Comparison of ENCODE assay signal across 1 cellular context in the genomic region with DNA sequence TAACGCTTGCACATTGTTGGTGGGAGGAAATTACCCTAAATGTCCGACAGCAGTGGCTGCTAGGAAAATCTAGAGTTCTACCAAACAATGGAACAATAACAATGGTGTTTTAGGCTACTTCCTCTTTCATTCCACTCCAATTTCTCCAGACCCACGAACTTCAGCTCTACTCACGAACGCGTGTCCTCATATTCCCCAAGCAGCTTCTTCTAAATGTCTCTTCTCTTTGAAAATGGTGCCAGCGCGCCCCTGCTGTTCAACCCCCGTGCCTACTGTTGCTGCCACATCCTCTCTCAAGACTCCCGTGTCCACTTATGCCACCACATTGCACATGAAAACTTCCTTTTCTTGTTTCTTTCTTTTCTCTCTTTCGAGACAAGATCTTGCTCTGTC.
TF ChIP-seq lines count a peak whose summit lies in the region.

No MANE protein-coding gene starts in this region.

TF ChIP-seq in K562, 482 proteins besides CTCF, POLR2A, EP300 and RAD21 (continued from another document and continues in another):
- TF ChIP-seq ZNF407 (IDR thresholded peaks at IDR 0.05; ENCODE audit: low read depth) (no peak), FOXO4 (CRISPR knock-in tag; IDR thresholded peaks at IDR 0.05) (no peak), ZNF592 (IDR thresholded peaks at IDR 0.05) (0 out of 2 replicates have a peak, but pooled peaks have one; percentile 37), MIER1 (IDR thresholded peaks at IDR 0.05; ENCODE audit: low read depth) (0 out of 2 replicates have a peak, but pooled peaks have one; percentile 54), ARID1B (IDR thresholded peaks at IDR 0.05) (no peak), KLF13 (tag; IDR thresholded peaks at IDR 0.05; ENCODE audit: borderline replicate concordance, low read depth) (no peak), TSC22D4 (tag; IDR thresholded peaks at IDR 0.05) (no peak), NUFIP1 (IDR thresholded peaks at IDR 0.05; ENCODE audit: partially characterized antibody) (no peak), CAMTA2 (CRISPR knock-in tag; conservative IDR thresholded peaks at IDR 0.05) (no peak), NEUROD1 (IDR thresholded peaks at IDR 0.05; ENCODE audit: borderline replicate concordance, low read depth, low read length, partially characterized antibody) (no peak), TAL1 (IDR thresholded peaks at IDR 0.05) (no peak), IRF1 (CRISPR knock-in tag; IDR thresholded peaks at IDR 0.05; ENCODE audit: borderline replicate concordance) (no peak), PKNOX1 (IDR thresholded peaks at IDR 0.05) (no peak), ZNF316 (IDR thresholded peaks at IDR 0.05) (no peak), POU5F1 (IDR thresholded peaks at IDR 0.05; ENCODE audit: borderline replicate concordance, low read depth, low read length, partially characterized antibody) (no peak), TAF1 (IDR thresholded peaks at IDR 0.05; ENCODE audit: control insufficient read depth, extremely low read depth, insufficient read depth, low read length, severe bottlenecking) (peak; percentile 17), PHB (CRISPR knock-in tag; IDR thresholded peaks at IDR 0.05) (no peak), SFPQ (IDR thresholded peaks at IDR 0.05; ENCODE audit: low read depth, low read length) (no peak), PHF8 (IDR thresholded peaks at IDR 0.05; ENCODE audit: borderline replicate concordance, low read length) (peak; percentile 23; the same call in 1 of the 2 replicates), HLTF (IDR thresholded peaks at IDR 0.05) (no peak), CC2D1A (IDR thresholded peaks at IDR 0.05) (no peak), HDAC6 (IDR thresholded peaks at IDR 0.05; ENCODE audit: low read depth, low read length) (no peak), SMARCA4 (IDR thresholded peaks at IDR 0.05) (no peak), PTTG1 (tag; IDR thresholded peaks at IDR 0.05; ENCODE audit: low read depth) (no peak), NCOA1 (IDR thresholded peaks at IDR 0.05; ENCODE audit: low read depth) (no peak), EHMT2 (IDR thresholded peaks at IDR 0.05) (no peak)
- TF ChIP-seq, protein P1, sequence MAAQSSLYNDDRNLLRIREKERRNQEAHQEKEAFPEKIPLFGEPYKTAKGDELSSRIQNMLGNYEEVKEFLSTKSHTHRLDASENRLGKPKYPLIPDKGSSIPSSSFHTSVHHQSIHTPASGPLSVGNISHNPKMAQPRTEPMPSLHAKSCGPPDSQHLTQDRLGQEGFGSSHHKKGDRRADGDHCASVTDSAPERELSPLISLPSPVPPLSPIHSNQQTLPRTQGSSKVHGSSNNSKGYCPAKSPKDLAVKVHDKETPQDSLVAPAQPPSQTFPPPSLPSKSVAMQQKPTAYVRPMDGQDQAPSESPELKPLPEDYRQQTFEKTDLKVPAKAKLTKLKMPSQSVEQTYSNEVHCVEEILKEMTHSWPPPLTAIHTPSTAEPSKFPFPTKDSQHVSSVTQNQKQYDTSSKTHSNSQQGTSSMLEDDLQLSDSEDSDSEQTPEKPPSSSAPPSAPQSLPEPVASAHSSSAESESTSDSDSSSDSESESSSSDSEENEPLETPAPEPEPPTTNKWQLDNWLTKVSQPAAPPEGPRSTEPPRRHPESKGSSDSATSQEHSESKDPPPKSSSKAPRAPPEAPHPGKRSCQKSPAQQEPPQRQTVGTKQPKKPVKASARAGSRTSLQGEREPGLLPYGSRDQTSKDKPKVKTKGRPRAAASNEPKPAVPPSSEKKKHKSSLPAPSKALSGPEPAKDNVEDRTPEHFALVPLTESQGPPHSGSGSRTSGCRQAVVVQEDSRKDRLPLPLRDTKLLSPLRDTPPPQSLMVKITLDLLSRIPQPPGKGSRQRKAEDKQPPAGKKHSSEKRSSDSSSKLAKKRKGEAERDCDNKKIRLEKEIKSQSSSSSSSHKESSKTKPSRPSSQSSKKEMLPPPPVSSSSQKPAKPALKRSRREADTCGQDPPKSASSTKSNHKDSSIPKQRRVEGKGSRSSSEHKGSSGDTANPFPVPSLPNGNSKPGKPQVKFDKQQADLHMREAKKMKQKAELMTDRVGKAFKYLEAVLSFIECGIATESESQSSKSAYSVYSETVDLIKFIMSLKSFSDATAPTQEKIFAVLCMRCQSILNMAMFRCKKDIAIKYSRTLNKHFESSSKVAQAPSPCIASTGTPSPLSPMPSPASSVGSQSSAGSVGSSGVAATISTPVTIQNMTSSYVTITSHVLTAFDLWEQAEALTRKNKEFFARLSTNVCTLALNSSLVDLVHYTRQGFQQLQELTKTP (IDR thresholded peaks at IDR 0.05; ENCODE audit: low read depth in 1 of 2, partially characterized antibody in 2 of 2) = peak in 1 of 2 experiments; percentile 13
- TF ChIP-seq, protein P2, sequence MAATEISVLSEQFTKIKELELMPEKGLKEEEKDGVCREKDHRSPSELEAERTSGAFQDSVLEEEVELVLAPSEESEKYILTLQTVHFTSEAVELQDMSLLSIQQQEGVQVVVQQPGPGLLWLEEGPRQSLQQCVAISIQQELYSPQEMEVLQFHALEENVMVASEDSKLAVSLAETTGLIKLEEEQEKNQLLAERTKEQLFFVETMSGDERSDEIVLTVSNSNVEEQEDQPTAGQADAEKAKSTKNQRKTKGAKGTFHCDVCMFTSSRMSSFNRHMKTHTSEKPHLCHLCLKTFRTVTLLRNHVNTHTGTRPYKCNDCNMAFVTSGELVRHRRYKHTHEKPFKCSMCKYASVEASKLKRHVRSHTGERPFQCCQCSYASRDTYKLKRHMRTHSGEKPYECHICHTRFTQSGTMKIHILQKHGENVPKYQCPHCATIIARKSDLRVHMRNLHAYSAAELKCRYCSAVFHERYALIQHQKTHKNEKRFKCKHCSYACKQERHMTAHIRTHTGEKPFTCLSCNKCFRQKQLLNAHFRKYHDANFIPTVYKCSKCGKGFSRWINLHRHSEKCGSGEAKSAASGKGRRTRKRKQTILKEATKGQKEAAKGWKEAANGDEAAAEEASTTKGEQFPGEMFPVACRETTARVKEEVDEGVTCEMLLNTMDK (IDR thresholded peaks at IDR 0.05; ENCODE audit: borderline replicate concordance, insufficient read depth, low read depth, low read length, poor library complexity, severe bottlenecking) = no peak
